2 cellular contexts compared by ENCODE assay signal in genomic region chr7:88761779-88762178, GRCh38.
TF ChIP-seq lines count a peak whose summit lies in the region.

No MANE protein-coding gene starts in this region.

TF ChIP-seq in SK-N-SH, 30 proteins besides CTCF, POLR2A, EP300 and RAD21 (continued from another document):
- TF ChIP-seq TEAD4 (IDR thresholded peaks at IDR 0.05; ENCODE audit: borderline replicate concordance, insufficient read depth) (no peak), PBX3 (IDR thresholded peaks at IDR 0.05) (no peak), CHD2 (IDR thresholded peaks at IDR 0.05; ENCODE audit: low read length, partially characterized antibody) (no peak), MEF2A (IDR thresholded peaks at IDR 0.05; ENCODE audit: borderline replicate concordance, low read depth) (no peak), EZH2phosphoT487 (IDR thresholded peaks at IDR 0.05; ENCODE audit: borderline replicate concordance, low read depth) (no peak), REST (IDR thresholded peaks at IDR 0.05; ENCODE audit: low read depth, low read length) (no peak), POLR2AphosphoS5 (IDR thresholded peaks at IDR 0.05; ENCODE audit: low read depth, low read length) (no peak), RCOR1 (IDR thresholded peaks at IDR 0.05; ENCODE audit: low read length) (no peak), SMC3 (IDR thresholded peaks at IDR 0.05; ENCODE audit: low read depth, low read length) (no peak), SIN3A (IDR thresholded peaks at IDR 0.05; ENCODE audit: borderline replicate concordance, low read depth, low read length) (no peak), YY1 (IDR thresholded peaks at IDR 0.05; ENCODE audit: low read depth) (no peak), NRF1 (IDR thresholded peaks at IDR 0.05; ENCODE audit: low read depth, low read length) (no peak)
- TF ChIP-seq, protein P1, sequence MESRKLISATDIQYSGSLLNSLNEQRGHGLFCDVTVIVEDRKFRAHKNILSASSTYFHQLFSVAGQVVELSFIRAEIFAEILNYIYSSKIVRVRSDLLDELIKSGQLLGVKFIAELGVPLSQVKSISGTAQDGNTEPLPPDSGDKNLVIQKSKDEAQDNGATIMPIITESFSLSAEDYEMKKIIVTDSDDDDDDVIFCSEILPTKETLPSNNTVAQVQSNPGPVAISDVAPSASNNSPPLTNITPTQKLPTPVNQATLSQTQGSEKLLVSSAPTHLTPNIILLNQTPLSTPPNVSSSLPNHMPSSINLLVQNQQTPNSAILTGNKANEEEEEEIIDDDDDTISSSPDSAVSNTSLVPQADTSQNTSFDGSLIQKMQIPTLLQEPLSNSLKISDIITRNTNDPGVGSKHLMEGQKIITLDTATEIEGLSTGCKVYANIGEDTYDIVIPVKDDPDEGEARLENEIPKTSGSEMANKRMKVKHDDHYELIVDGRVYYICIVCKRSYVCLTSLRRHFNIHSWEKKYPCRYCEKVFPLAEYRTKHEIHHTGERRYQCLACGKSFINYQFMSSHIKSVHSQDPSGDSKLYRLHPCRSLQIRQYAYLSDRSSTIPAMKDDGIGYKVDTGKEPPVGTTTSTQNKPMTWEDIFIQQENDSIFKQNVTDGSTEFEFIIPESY (IDR thresholded peaks at IDR 0.05; ENCODE audit: borderline replicate concordance, low read depth): no peak
- TF ChIP-seq, protein P2, sequence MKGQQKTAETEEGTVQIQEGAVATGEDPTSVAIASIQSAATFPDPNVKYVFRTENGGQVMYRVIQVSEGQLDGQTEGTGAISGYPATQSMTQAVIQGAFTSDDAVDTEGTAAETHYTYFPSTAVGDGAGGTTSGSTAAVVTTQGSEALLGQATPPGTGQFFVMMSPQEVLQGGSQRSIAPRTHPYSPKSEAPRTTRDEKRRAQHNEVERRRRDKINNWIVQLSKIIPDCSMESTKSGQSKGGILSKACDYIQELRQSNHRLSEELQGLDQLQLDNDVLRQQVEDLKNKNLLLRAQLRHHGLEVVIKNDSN (IDR thresholded peaks at IDR 0.05; ENCODE audit: borderline replicate concordance, low read depth): no peak

TF ChIP-seq in SK-N-SH treated with all-trans-retinoic acid at 6 μM for 48 hours, 23 proteins besides CTCF, POLR2A, EP300 and RAD21:
- TF ChIP-seq TSHZ2 (CRISPR knock-in tag; IDR thresholded peaks at IDR 0.05) (no peak), TOX (CRISPR knock-in tag; IDR thresholded peaks at IDR 0.05; ENCODE audit: borderline replicate concordance) (no peak), ZNF565 (CRISPR knock-in tag; conservative IDR thresholded peaks at IDR 0.05; ENCODE audit: low read depth) (no peak), POU6F1 (CRISPR knock-in tag; IDR thresholded peaks at IDR 0.05; ENCODE audit: borderline replicate concordance, low read depth) (no peak), ZFP3 (CRISPR knock-in tag; IDR thresholded peaks at IDR 0.05) (no peak), CSDC2 (CRISPR knock-in tag; IDR thresholded peaks at IDR 0.05) (no peak), ZNF8 (CRISPR knock-in tag; IDR thresholded peaks at IDR 0.05) (no peak), ISL1 (CRISPR knock-in tag; IDR thresholded peaks at IDR 0.05) (no peak), TCF4 (CRISPR knock-in tag; IDR thresholded peaks at IDR 0.05; ENCODE audit: borderline replicate concordance) (no peak), ESRRG (CRISPR knock-in tag; IDR thresholded peaks at IDR 0.05) (no peak), PPARA (CRISPR knock-in tag; IDR thresholded peaks at IDR 0.05; ENCODE audit: borderline replicate concordance) (no peak), ARNTL (CRISPR knock-in tag; IDR thresholded peaks at IDR 0.05; ENCODE audit: borderline replicate concordance, low read depth) (no peak), GLIS3 (CRISPR knock-in tag; IDR thresholded peaks at IDR 0.05) (no peak)
- TF ChIP-seq, protein P3, sequence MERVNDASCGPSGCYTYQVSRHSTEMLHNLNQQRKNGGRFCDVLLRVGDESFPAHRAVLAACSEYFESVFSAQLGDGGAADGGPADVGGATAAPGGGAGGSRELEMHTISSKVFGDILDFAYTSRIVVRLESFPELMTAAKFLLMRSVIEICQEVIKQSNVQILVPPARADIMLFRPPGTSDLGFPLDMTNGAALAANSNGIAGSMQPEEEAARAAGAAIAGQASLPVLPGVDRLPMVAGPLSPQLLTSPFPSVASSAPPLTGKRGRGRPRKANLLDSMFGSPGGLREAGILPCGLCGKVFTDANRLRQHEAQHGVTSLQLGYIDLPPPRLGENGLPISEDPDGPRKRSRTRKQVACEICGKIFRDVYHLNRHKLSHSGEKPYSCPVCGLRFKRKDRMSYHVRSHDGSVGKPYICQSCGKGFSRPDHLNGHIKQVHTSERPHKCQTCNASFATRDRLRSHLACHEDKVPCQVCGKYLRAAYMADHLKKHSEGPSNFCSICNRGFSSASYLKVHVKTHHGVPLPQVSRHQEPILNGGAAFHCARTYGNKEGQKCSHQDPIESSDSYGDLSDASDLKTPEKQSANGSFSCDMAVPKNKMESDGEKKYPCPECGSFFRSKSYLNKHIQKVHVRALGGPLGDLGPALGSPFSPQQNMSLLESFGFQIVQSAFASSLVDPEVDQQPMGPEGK (CRISPR knock-in tag; IDR thresholded peaks at IDR 0.05; ENCODE audit: borderline replicate concordance): no peak
TF ChIP-seq in SK-N-SH treated with all-trans-retinoic acid at 6 μM for 48 hours: peak in this region for 0.
